Comparison of ENCODE assay signal across 19 cellular contexts in the genomic region with DNA sequence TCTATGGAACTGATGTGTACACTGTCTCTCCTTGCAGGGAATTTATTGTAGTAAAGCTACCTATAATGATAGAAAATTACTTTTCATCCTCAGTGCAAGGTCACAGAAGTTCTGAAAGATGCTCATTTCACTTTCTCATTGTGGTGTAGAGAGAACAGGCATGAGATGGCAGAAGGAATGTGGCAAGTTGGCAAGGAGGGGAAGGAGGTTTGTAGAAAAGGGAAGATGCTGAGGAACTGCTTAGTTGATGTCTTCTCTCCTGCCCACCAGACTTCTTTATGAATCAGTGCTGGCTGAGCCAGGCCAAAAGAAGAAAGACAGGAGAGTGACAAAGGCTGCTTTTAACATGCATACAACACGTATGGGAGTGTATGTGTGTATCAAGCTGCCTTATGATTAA.
"Had no signal": no experiment of that assay in that cellular context is flagged by ENCODE, and none has a peak within 500 bp of the region (broad histone marks: within the 10 kb centered on the region; RNA-seq: fewer than 3 reads in every experiment).

No MANE protein-coding gene starts in this region.

- ATAC-seq: activated CD8-positive, alpha-beta T cell treated with anti-CD3 and anti-CD28 coated beads, Interleukin-2, amount 10 ng/mL, durations not matched to agents 7 days and 5 days; left ventricle myocardium superior; right cardiac atrium had no signal

- H3K4me3 Mint-ChIP-seq: activated CD4-positive, alpha-beta T cell treated with anti-CD3 and anti-CD28 coated beads, Interleukin-2, amount 10 ng/mL, durations not matched to agents 7 days and 5 days; activated CD8-positive, alpha-beta T cell treated with anti-CD3 and anti-CD28 coated beads, Interleukin-2, amount 10 ng/mL, durations not matched to agents 7 days and 5 days; activated naive CD8-positive, alpha-beta T cell treated with anti-CD3 and anti-CD28 coated beads, Interleukin-2, amount 10 ng/mL, durations not matched to agents 7 days and 5 days; activated T-cell treated with anti-CD3 and anti-CD28 coated beads, Interleukin-2, amount 50 U/mL, for 24 hours; brain; central memory CD8-positive, alpha-beta T cell had no signal

- H3K9me3 ChIP-seq: prostate gland had no signal

- DNase-seq: activated CD4-positive, alpha-beta T cell treated with anti-CD3 and anti-CD28 coated beads, Interleukin-2, amount 10 ng/mL, durations not matched to agents 7 days and 5 days; activated CD8-positive, alpha-beta T cell treated with anti-CD3 and anti-CD28 coated beads, Interleukin-2, amount 10 ng/mL, durations not matched to agents 7 days and 5 days; activated naive CD4-positive, alpha-beta T cell treated with Interleukin-2 at 50 U/mL for 16 hours; activated naive CD8-positive, alpha-beta T cell treated with anti-CD3 and anti-CD28 coated beads, Interleukin-2, amount 10 ng/mL, durations not matched to agents 7 days and 5 days; activated T-cell treated with anti-CD3 and anti-CD28 coated beads, Interleukin-2, amount 50 U/mL, for 24 hours; amygdala; erythroblast; foreskin melanocyte; left ventricle myocardium superior; right cardiac atrium; stimulated activated CD4-positive, alpha-beta T cell treated with anti-CD3 and anti-CD28 coated beads, Interleukin-4, amount 100 ng/mL, for 1 hour; T-helper 1 cell; T1000 had no signal

- H3K36me3 Mint-ChIP-seq: activated naive CD8-positive, alpha-beta T cell treated with anti-CD3 and anti-CD28 coated beads, Interleukin-2, amount 10 ng/mL, durations not matched to agents 7 days and 5 days had no signal

- H3K27me3 Mint-ChIP-seq: activated CD4-positive, alpha-beta T cell treated with anti-CD3 and anti-CD28 coated beads, Interleukin-2, amount 10 ng/mL, durations not matched to agents 7 days and 5 days; brain had no signal

- H3K27ac Mint-ChIP-seq: activated CD4-positive, alpha-beta T cell treated with anti-CD3 and anti-CD28 coated beads, Interleukin-2, amount 10 ng/mL, durations not matched to agents 7 days and 5 days; activated CD8-positive, alpha-beta T cell treated with anti-CD3 and anti-CD28 coated beads, Interleukin-2, amount 10 ng/mL, durations not matched to agents 7 days and 5 days; activated naive CD8-positive, alpha-beta T cell treated with anti-CD3 and anti-CD28 coated beads, Interleukin-2, amount 10 ng/mL, durations not matched to agents 7 days and 5 days; activated T-cell treated with anti-CD3 and anti-CD28 coated beads, Interleukin-2, amount 50 U/mL, for 24 hours; activated T-helper 2 cell treated with anti-CD3 and anti-CD28 coated beads, Interferon-gamma antibody, Interleukin-2, Interleukin-4, amounts not matched to agents 10 μg/mL and 5 μg/mL and 100 μg/mL, durations not matched to agents 14 hours and 24 hours and 36 hours had no signal

- H3K36me3 ChIP-seq: prostate gland had no signal

- H3K4me1 Mint-ChIP-seq: activated CD4-positive, alpha-beta T cell treated with anti-CD3 and anti-CD28 coated beads, Interleukin-2, amount 10 ng/mL, durations not matched to agents 7 days and 5 days; activated naive CD8-positive, alpha-beta T cell treated with anti-CD3 and anti-CD28 coated beads, Interleukin-2, amount 10 ng/mL, durations not matched to agents 7 days and 5 days; central memory CD8-positive, alpha-beta T cell had no signal

- H3K9me3 Mint-ChIP-seq: activated CD4-positive, alpha-beta T cell treated with anti-CD3 and anti-CD28 coated beads, Interleukin-2, amount 10 ng/mL, durations not matched to agents 7 days and 5 days; activated naive CD8-positive, alpha-beta T cell treated with anti-CD3 and anti-CD28 coated beads, Interleukin-2, amount 10 ng/mL, durations not matched to agents 7 days and 5 days; activated T-cell treated with anti-CD3 and anti-CD28 coated beads, Interleukin-2, amount 50 U/mL, for 24 hours; activated T-helper 2 cell treated with anti-CD3 and anti-CD28 coated beads, Interferon-gamma antibody, Interleukin-2, Interleukin-4, amounts not matched to agents 10 μg/mL and 5 μg/mL and 100 μg/mL, durations not matched to agents 14 hours and 24 hours and 36 hours; brain; central memory CD8-positive, alpha-beta T cell had no signal

- H3K4me1 ChIP-seq: prostate gland had no signal

- H3K27ac ChIP-seq: coronary artery, prostate gland, skin epidermis had no signal

- H3K4me3 ChIP-seq: coronary artery, prostate gland, skin epidermis had no signal
